In genomic region chr6:163420315-163420667, GRCh38 we compare ENCODE assay signal across 1 cellular context.
TF ChIP-seq lines count a peak whose summit lies in the region.

No MANE protein-coding gene starts in this region.

TF ChIP-seq in WTC11, 78 proteins besides CTCF, POLR2A, EP300 and RAD21 (continued from another document):
- TF ChIP-seq USF1 (CRISPR knock-in tag; IDR thresholded peaks at IDR 0.05) (no peak), TEAD1 (CRISPR knock-in tag; IDR thresholded peaks at IDR 0.05) (no peak), MLX (CRISPR knock-in tag; IDR thresholded peaks at IDR 0.05) (no peak), ZNF138 (CRISPR knock-in tag; conservative IDR thresholded peaks at IDR 0.05) (no peak), SP1 (CRISPR knock-in tag; conservative IDR thresholded peaks at IDR 0.05) (no peak), MAX (CRISPR knock-in tag; IDR thresholded peaks at IDR 0.05) (no peak), FOXJ3 (CRISPR knock-in tag; IDR thresholded peaks at IDR 0.05; ENCODE audit: borderline replicate concordance) (no peak)
